Comparison of ENCODE assay signal across 1 cellular context in the genomic region with DNA sequence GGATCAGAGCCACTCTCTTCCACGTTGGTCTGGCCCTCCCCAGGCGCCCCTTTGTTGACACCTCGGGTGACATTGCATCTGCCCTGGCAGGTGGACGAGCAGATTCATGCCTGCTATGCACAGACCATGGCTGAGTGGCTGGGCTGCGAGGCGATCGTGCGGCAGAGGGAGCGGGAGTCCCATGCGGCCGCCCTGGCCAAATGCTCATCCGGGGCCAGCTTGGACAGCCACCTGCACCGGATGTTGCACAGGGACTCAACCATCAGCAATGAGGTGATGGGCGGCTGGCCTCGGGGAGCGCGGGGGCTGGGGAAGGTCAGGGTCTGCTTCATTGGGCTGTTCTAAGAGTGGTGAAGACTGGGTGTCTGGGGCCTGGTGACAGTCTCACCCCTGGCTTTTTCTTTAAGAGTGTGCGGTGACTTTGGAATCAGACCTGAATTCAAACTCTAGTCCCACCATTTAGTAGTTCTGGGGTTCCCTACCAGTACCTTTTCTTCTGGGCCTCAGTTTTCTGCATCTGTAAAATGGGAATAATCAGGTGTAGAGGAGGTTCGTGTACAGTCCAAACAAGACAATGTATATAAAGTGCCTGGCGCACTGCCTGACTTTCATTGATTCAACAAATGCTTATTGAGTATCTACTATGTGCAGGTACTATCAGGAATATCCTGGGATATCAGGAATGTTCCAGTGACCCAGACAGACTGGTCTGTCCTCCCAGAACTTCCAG.
TF ChIP-seq lines count a peak whose summit lies in the region.

No MANE protein-coding gene starts in this region.

TF ChIP-seq in endothelial cell of umbilical vein, 7 proteins besides CTCF, POLR2A, EP300 and RAD21 (continued from another document):
- no peak for TF ChIP-seq MAX (IDR thresholded peaks at IDR 0.05; ENCODE audit: insufficient read depth, insufficient read length)
- no peak for TF ChIP-seq GATA2 (IDR thresholded peaks at IDR 0.05; ENCODE audit: insufficient read depth, insufficient read length, low read depth, low read length)
- no peak for TF ChIP-seq FOS (IDR thresholded peaks at IDR 0.05; ENCODE audit: borderline replicate concordance, insufficient read depth, low read length)
- no peak for TF ChIP-seq POLR2AphosphoS5 (IDR thresholded peaks at IDR 0.05; ENCODE audit: insufficient read depth, low read depth, low read length)
- no peak for TF ChIP-seq JUN (IDR thresholded peaks at IDR 0.05; ENCODE audit: borderline replicate concordance, insufficient read depth, insufficient read length, low read depth)
- no peak for TF ChIP-seq EZH2 (IDR thresholded peaks at IDR 0.05; ENCODE audit: borderline replicate concordance, low read depth, low read length, severe bottlenecking)
